ENCODE assay signal across 1 cellular context in the genomic region with DNA sequence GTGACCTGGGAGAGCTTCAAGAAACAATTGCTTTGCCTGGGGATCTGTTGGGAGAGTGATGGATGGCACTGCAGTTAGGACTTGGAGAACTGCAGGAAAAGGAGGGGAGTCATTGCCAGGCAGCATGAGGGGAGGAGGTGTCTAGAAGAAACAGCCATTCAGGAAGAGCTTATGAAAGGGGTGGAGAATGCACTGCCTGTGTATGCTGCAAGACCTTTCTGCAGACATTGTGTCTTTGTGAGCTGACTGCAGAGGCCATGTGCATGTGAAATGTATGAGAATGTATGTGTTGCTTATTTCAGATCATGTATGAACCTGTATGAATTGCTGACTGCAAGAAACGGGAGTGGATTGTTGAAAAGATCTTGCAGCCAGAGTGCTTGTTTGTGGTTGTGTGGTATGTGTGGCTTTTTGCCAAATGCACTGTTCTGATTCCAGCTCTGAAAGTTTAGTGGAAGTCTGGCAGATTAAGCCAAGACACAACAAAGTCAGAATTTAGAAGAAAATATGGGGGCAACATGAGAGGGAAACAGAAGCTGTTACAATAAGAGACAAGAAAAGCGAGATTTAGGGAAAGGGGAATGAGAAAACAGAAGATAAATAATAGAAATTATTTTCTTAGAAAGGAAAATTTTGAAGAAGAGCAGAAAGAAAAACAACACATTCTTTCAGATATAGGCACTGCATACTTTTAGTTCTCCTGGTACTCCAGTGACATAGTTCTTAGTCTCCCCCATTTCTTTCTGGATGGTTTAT.
TF ChIP-seq lines count a peak whose summit lies in the region.

No MANE protein-coding gene starts in this region.

TF ChIP-seq in K562, 482 proteins besides CTCF, POLR2A, EP300 and RAD21 (continued from another document):
- peak; percentile 48 for TF ChIP-seq TEAD4 (IDR thresholded peaks at IDR 0.05; ENCODE audit: low read length)
- TF ChIP-seq TEAD4 (CRISPR knock-in tag; IDR thresholded peaks at IDR 0.05; ENCODE audit: borderline replicate concordance), result no peak
- TF ChIP-seq ZNF280B (CRISPR knock-in tag; IDR thresholded peaks at IDR 0.05), result no peak
- peak; percentile 86 for TF ChIP-seq NFIC (IDR thresholded peaks at IDR 0.05)
- TF ChIP-seq PCBP1 (IDR thresholded peaks at IDR 0.05; ENCODE audit: low read depth, low read length, poor library complexity, severe bottlenecking), result no peak
- TF ChIP-seq PHTF2 (CRISPR knock-in tag; IDR thresholded peaks at IDR 0.05), result no peak
TF ChIP-seq in K562: peak in this region for 8.
